ENCODE assay signal across 17 cellular contexts in genomic region chr9:127860779-127861178, GRCh38. TPM values are rescaled to one million over a fixed set of nuclear protein-coding genes. Genes with fewer than 3 reads are reported as not detected.
DNase-seq lines count a peak whose midpoint lies in the region; ATAC-seq, FAIRE-seq and TF ChIP-seq lines count a peak whose summit lies in the region.
"Had no signal": no experiment of that assay in that cellular context is flagged by ENCODE, and none has a peak within 500 bp of the region (broad histone marks: within the 10 kb centered on the region; RNA-seq: fewer than 3 reads in every experiment).

No MANE protein-coding gene starts in this region.

- CTCF ChIA-PET in CD4-positive, alpha-beta memory T cell (lab: Charles Lee; ENCODE audit: partially characterized antibody), result interaction anchor here (5.1 kb wide), 1 partner anchor 126 kb away, joined by 26 read pairs; the partner anchor contains the start of gene TOR2A

- H3K27me3 Mint-ChIP-seq in CD4-positive, alpha-beta memory T cell, result peaks cover 0 to 2% of the 10 kb centered on the region in 2 donors
- H3K27me3 Mint-ChIP-seq in effector memory CD8-positive, alpha-beta T cell, result no peaks in the 10 kb centered on the region

- H3K27me3 ChIP-seq in BLaER1 (no peaks in the 10 kb centered on the region), osteoblast (ENCODE audit: insufficient read depth, low read length) (no peaks in the 10 kb centered on the region)
- no peaks in the 10 kb centered on the region for H3K27me3 ChIP-seq in CD4-positive, alpha-beta memory T cell (ENCODE audit: insufficient read depth, low read length)
- H3K27me3 ChIP-seq: brain microvascular endothelial cell had no signal

- H2AFZ ChIP-seq in osteoblast (ENCODE audit: low read length), result no peak overlapping the region

- no peak for FAIRE-seq in GM12892 (lab: Jason Lieb, UNC)

- no peak overlapping the region for H3K4me3 ChIP-seq in BLaER1
- no peak overlapping the region for H3K4me3 ChIP-seq in CD4-positive, alpha-beta memory T cell (ENCODE audit: low read length in 2 of 2)
- H3K4me3 ChIP-seq in osteoblast (ENCODE audit: insufficient read depth, low read length), result no peak overlapping the region

- peaks cover 1% of the 10 kb centered on the region in 2 donors for H3K36me3 Mint-ChIP-seq in CD4-positive, alpha-beta memory T cell
- H3K36me3 Mint-ChIP-seq in effector memory CD8-positive, alpha-beta T cell (ENCODE audit: insufficient read depth), result peaks cover 3% of the 10 kb centered on the region

- no peak for TF ChIP-seq POLR2A in GM12892 (IDR thresholded peaks at IDR 0.05; ENCODE audit: low read depth, low read length)

- H3K4me1 ChIP-seq in BLaER1 (peaks cover 100% of the 10 kb centered on the region), osteoblast (ENCODE audit: insufficient read depth, low read length) (peaks cover 14% of the 10 kb centered on the region)
- peaks cover 47% of the 10 kb centered on the region for H3K4me1 ChIP-seq in CD4-positive, alpha-beta memory T cell (ENCODE audit: insufficient read depth, low read length)

- H3K79me2 ChIP-seq in osteoblast (ENCODE audit: insufficient read depth, low read length), result no peaks in the 10 kb centered on the region

- POLR2A ChIA-PET in CD4-positive, alpha-beta memory T cell (lab: Charles Lee; ENCODE audit: partially characterized antibody), result interaction anchor here (1.0 to 3.6 kb wide), 5 partner anchors 9 to 78 kb away, joined by 3 to 10 read pairs (median 3); no protein-coding TSS in a partner anchor

- H4K20me1 ChIP-seq in BLaER1, result no peaks in the 10 kb centered on the region
- no peaks in the 10 kb centered on the region for H4K20me1 ChIP-seq in osteoblast (ENCODE audit: insufficient read depth, low read length)

- H3K36me3 ChIP-seq in BLaER1, result no peaks in the 10 kb centered on the region
- H3K36me3 ChIP-seq in CD4-positive, alpha-beta memory T cell (ENCODE audit: insufficient read depth, low read length), result no peaks in the 10 kb centered on the region
- no peaks in the 10 kb centered on the region for H3K36me3 ChIP-seq in osteoblast (ENCODE audit: insufficient read depth, low read length)
- H3K36me3 ChIP-seq: brain microvascular endothelial cell had no signal

- no peak for ATAC-seq in effector memory CD8-positive, alpha-beta T cell (replicated peaks)
- ATAC-seq in GM19463 (IDR thresholded peaks at IDR 0.05; ENCODE audit: unreplicated experiment), result no peak

- DNase-seq in CD4-positive, alpha-beta memory T cell, result no peak
- DNase-seq in effector memory CD8-positive, alpha-beta T cell, result no peak
- DNase-seq in osteoblast (ENCODE audit: insufficient read length, low spot score, missing footprints), result peak; percentile 76
- no peak for DNase-seq in GM12892 (ENCODE audit: insufficient read length)
- DNase-seq in NCI-H510A treated with DMSO at 0.1 percent for 48 hours (lab: John Stamatoyannopoulos, UW), result no peak
- DNase-seq: activated naive CD4-positive, alpha-beta T cell treated with anti-CD3 and anti-CD28 coated beads for 36 hours; AML-193; brain microvascular endothelial cell; effector CD4-positive, alpha-beta T cell; head of caudate nucleus; islet precursor cell; midbrain; NCI-H187 treated with DMSO at 0.1 percent for 48 hours; stimulated activated CD4-positive, alpha-beta T cell treated with anti-CD3 and anti-CD28 coated beads, Interleukin-4, amount 100 ng/mL, for 1 hour had no signal

- H3K27ac ChIP-seq in BLaER1 (peak overlapping the region; percentile 92), osteoblast (ENCODE audit: low read depth, low read length) (no peak overlapping the region)
- no peak overlapping the region for H3K27ac ChIP-seq in CD4-positive, alpha-beta memory T cell (ENCODE audit: low read depth, low read length)
- H3K27ac ChIP-seq: brain microvascular endothelial cell, VCaP had no signal

- H3K4me2 ChIP-seq in BLaER1 (peak overlapping the region; percentile 92), osteoblast (ENCODE audit: insufficient read depth, low read length) (no peak overlapping the region)

- peak overlapping the region in 1 of 8 donors; percentile 13 for H3K4me3 Mint-ChIP-seq in CD4-positive, alpha-beta memory T cell
- H3K4me3 Mint-ChIP-seq in effector memory CD8-positive, alpha-beta T cell, result no peak overlapping the region
- H3K4me3 Mint-ChIP-seq: activated naive CD4-positive, alpha-beta T cell treated with anti-CD3 and anti-CD28 coated beads for 36 hours had no signal

- no peak for TF ChIP-seq CTCF in osteoblast (IDR thresholded peaks at IDR 0.05; ENCODE audit: extremely low read depth, low read depth, low read length)

- intact Hi-C loops in CD4-positive, alpha-beta memory T cell (cut with micrococcal nuclease), result no loop called here

- H3K9me3 Mint-ChIP-seq in CD4-positive, alpha-beta memory T cell, result no peaks in the 10 kb centered on the region
- no peaks in the 10 kb centered on the region for H3K9me3 Mint-ChIP-seq in effector memory CD8-positive, alpha-beta T cell
- H3K9me3 Mint-ChIP-seq: activated naive CD4-positive, alpha-beta T cell treated with anti-CD3 and anti-CD28 coated beads for 36 hours had no signal

- H3K9ac ChIP-seq in BLaER1, result peak overlapping the region; percentile 79; the same call in 1 of the 2 replicates

- no peaks in the 10 kb centered on the region for H3K9me3 ChIP-seq in BLaER1
- no peaks in the 10 kb centered on the region for H3K9me3 ChIP-seq in CD4-positive, alpha-beta memory T cell (ENCODE audit: control insufficient read depth in 1 of 2, low read length in 2 of 2)
- H3K9me3 ChIP-seq in osteoblast (ENCODE audit: low read depth, low read length), result no peaks in the 10 kb centered on the region

- peaks cover 32 to 51% (median 39%) of the 10 kb centered on the region in 4 donors for H3K4me1 Mint-ChIP-seq in CD4-positive, alpha-beta memory T cell
- H3K4me1 Mint-ChIP-seq in effector memory CD8-positive, alpha-beta T cell (ENCODE audit: low read depth in 2 of 2), result peaks cover 37 to 38% of the 10 kb centered on the region in 2 donors

- peak overlapping the region; percentile 52 to 97 (median 91) for H3K27ac Mint-ChIP-seq in CD4-positive, alpha-beta memory T cell
- peak overlapping the region; percentile 91 to 94 for H3K27ac Mint-ChIP-seq in effector memory CD8-positive, alpha-beta T cell
- H3K27ac Mint-ChIP-seq: activated naive CD4-positive, alpha-beta T cell treated with anti-CD3 and anti-CD28 coated beads for 36 hours had no signal

RNA-seq across cellular contexts. Expression of gene ENG, which starts 6.3 kb away (rescaled TPM):
- total RNA-seq in CD4-positive, alpha-beta memory T cell, result 10 to 100 TPM; 13.7 to 13.8 TPM
- 1 to 10 TPM; 2.0 to 4.2 TPM for polyA plus RNA-seq in CD4-positive, alpha-beta memory T cell
- total RNA-seq in osteoblast, result 60.8 and 87.5 TPM in 2 replicates
- polyA plus RNA-seq in GM12892 (2012; ENCODE audit: missing spikeins), result 3.3 TPM

RNA-seq across cellular contexts. Expression of gene AK1, which starts 16.7 kb away (rescaled TPM):
- total RNA-seq in CD4-positive, alpha-beta memory T cell, result 10 to 100 TPM; 58.1 to 62.7 TPM
- polyA plus RNA-seq in CD4-positive, alpha-beta memory T cell, result under 1 TPM in 1 of 2 donors, not detected in 1; 0.53 TPM
- 100 and 106 TPM in 2 replicates for total RNA-seq in osteoblast
- polyA plus RNA-seq in GM12892 (2012; ENCODE audit: missing spikeins), result 10.7 TPM

RNA-seq across cellular contexts. Expression of gene ST6GALNAC6, which starts 38.6 kb away (rescaled TPM):
- 100 to 1,000 TPM; 125 to 127 TPM for total RNA-seq in CD4-positive, alpha-beta memory T cell
- polyA plus RNA-seq in CD4-positive, alpha-beta memory T cell, result 10 to 100 TPM; 45.2 to 45.6 TPM
- 52.7 and 53.2 TPM in 2 replicates for total RNA-seq in osteoblast
- polyA plus RNA-seq in GM12892 (2012; ENCODE audit: missing spikeins), result 25.3 TPM

RNA-seq across cellular contexts. Expression of gene ST6GALNAC4, which starts 56.1 kb away (rescaled TPM):
- total RNA-seq in CD4-positive, alpha-beta memory T cell, result 10 to 100 TPM; 35.7 to 38.1 TPM
- 10 to 100 TPM; 10.2 to 18.5 TPM for polyA plus RNA-seq in CD4-positive, alpha-beta memory T cell
- 29.5 and 33.7 TPM in 2 replicates for total RNA-seq in osteoblast
- polyA plus RNA-seq in GM12892 (2012; ENCODE audit: missing spikeins), result 17.0 TPM

RNA-seq across cellular contexts. Expression of gene FPGS, which starts 58.1 kb away (rescaled TPM):
- 100 to 1,000 TPM; 100 to 101 TPM for total RNA-seq in CD4-positive, alpha-beta memory T cell
- 10 to 100 TPM; 49.4 to 54.6 TPM for polyA plus RNA-seq in CD4-positive, alpha-beta memory T cell
- total RNA-seq in osteoblast, result 87.5 and 98.1 TPM in 2 replicates
- polyA plus RNA-seq in GM12892 (2012; ENCODE audit: missing spikeins), result 43.4 TPM
